7 cellular contexts compared by ENCODE assay signal in the genomic region with DNA sequence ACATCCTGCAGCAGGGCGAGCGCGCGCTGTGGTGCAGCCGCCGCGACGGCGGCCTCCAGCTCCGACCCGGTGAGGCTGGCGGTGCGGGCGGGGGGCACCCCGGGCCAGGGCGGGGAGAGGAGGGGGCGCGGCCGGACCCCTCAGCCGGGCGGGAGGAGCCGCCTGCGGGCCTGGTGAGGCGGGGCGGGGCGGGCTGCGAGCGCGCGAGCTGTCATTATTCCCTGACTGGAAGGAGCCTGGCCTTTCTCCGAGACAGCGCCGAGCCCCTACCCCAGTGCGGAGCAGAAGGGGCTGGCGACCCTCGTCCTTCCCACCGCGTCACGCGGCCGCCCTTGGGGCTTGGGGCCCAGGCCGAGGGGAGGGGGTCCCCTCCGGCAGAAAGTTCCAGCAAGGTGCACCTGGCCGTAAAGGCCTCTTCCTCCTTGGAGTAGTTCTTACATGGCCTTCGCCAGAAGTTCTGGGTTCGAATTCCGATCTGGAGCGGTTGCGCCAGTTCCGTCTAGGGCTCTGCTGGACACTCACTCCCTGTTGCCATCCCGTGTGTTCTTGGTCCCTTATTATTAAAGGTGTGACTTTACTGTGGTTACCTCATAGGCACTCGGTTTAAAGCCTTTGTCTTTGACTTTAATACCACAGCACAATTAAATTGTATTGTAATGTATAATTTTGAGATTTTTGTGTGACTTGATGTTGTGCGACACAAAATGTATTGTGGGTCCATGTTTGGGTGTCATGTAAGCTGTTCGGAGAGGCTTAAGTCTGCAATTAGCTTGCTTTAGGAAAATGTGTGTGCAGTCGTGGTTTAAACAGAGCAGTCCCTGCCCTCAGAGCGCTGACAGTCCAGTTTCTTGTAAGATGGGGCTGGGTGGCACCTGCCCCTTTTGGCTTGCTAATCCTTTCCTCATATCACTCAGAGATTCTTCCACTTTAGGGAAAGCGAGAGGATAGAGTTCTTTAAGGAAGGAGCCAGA. TPM values are rescaled to one million over a fixed set of nuclear protein-coding genes. Genes with fewer than 3 reads are reported as not detected.
DNase-seq lines count a peak whose midpoint lies in the region; ATAC-seq, FAIRE-seq and TF ChIP-seq lines count a peak whose summit lies in the region.

No MANE protein-coding gene starts in this region.

- peak overlapping the region; percentile 62 to 97 for H3K18ac ChIP-seq in mesenchymal stem cell (ENCODE audit: low read depth in 1 of 2, low read length in 2 of 2)

- H3K4me2 ChIP-seq in GM23338 (peak overlapping the region; percentile 94), OCI-LY3 (ENCODE audit: low read length) (peak overlapping the region; percentile 98), mesenchymal stem cell (ENCODE audit: low read length, poor library complexity, severe bottlenecking) (peak overlapping the region; percentile 100)

- H4K20me1 ChIP-seq in GM23338 (replicated peaks; ENCODE audit: insufficient read depth) (peaks cover 17% of the 10 kb centered on the region), OCI-LY3 (ENCODE audit: insufficient read depth, low read length) (peaks cover 9% of the 10 kb centered on the region; the same call in 1 of the 2 replicates)

- no peak overlapping the region for H2AK5ac ChIP-seq in mesenchymal stem cell (ENCODE audit: low read length, severe bottlenecking)

- no peak overlapping the region for H3K27ac Mint-ChIP-seq in GM23338

- no peak overlapping the region for H3K27ac ChIP-seq in GM23338 (ENCODE audit: low read depth)
- H3K27ac ChIP-seq in OCI-LY3 (ENCODE audit: low read length): peak overlapping the region; percentile 40; the same call in 1 of the 2 replicates
- no peak overlapping the region for H3K27ac ChIP-seq in mesenchymal stem cell (ENCODE audit: low read length, poor library complexity, severe bottlenecking)
- H3K27ac ChIP-seq in thoracic aorta: peak overlapping the region; percentile 84 to 93

- H3K9me3 ChIP-seq in OCI-LY3 (ENCODE audit: insufficient read depth, low read length) (no peaks in the 10 kb centered on the region), mesenchymal stem cell (ENCODE audit: control insufficient read depth, low read length) (no peaks in the 10 kb centered on the region), thoracic aorta (no peaks in the 10 kb centered on the region)

- H2BK12ac ChIP-seq in mesenchymal stem cell (ENCODE audit: low read length in 2 of 2): peak overlapping the region in 1 of 2 experiments; percentile 63

- H3K9ac ChIP-seq in OCI-LY3 (ENCODE audit: low read length) (peak overlapping the region; percentile 86), mesenchymal stem cell (ENCODE audit: low read length) (peak overlapping the region; percentile 83)

- H3K4ac ChIP-seq in mesenchymal stem cell (ENCODE audit: low read depth in 1 of 2, low read length in 2 of 2): peak overlapping the region in 1 of 2 experiments; percentile 73

- peak overlapping the region; percentile 93 for H3K4me3 ChIP-seq in GM23338
- H3K4me3 ChIP-seq in OCI-LY3 (ENCODE audit: low read length): peak overlapping the region; percentile 91
- H3K4me3 ChIP-seq in bronchial epithelial cell (ENCODE audit: low read depth, low read length): peak overlapping the region; percentile 61
- H3K4me3 ChIP-seq in mesenchymal stem cell (ENCODE audit: insufficient read depth in 1 of 2, low read depth in 1 of 2, low read length in 2 of 2): peak overlapping the region; percentile 93
- peak overlapping the region; percentile 83 for H3K4me3 ChIP-seq in thoracic aorta

- H3K9me3 Mint-ChIP-seq in GM23338: peaks cover 3% of the 10 kb centered on the region; the same call in 1 of the 3 replicates

- H3K36me3 Mint-ChIP-seq in GM23338 (ENCODE audit: low read depth): peaks cover 2% of the 10 kb centered on the region; the same call in 1 of the 3 replicates

- peak overlapping the region in 1 of 2 experiments; percentile 91 for H3K14ac ChIP-seq in mesenchymal stem cell (ENCODE audit: low read length in 2 of 2)

- H3K4me1 ChIP-seq in GM23338 (ENCODE audit: insufficient read depth) (peaks cover 34% of the 10 kb centered on the region), OCI-LY3 (ENCODE audit: low read length) (peaks cover 45% of the 10 kb centered on the region), mesenchymal stem cell (ENCODE audit: control insufficient read depth, insufficient read depth, low read depth, low read length) (peaks cover 16% of the 10 kb centered on the region), thoracic aorta (ENCODE audit: control insufficient read depth in 1 of 2, low read depth in 2 of 2) (peaks cover 14 to 25% of the 10 kb centered on the region in 2 donors)

- H3K23ac ChIP-seq in mesenchymal stem cell (ENCODE audit: low read length in 2 of 2): peak overlapping the region; percentile 60 to 97

- peaks cover 46% of the 10 kb centered on the region for H3K79me2 ChIP-seq in GM23338 (replicated peaks; ENCODE audit: insufficient read depth)
- peaks cover 24% of the 10 kb centered on the region for H3K79me2 ChIP-seq in OCI-LY3 (ENCODE audit: low read length)

- no peak overlapping the region for H2AFZ ChIP-seq in GM23338
- no peak overlapping the region for H2AFZ ChIP-seq in OCI-LY3 (ENCODE audit: low read depth, low read length)
- H2AFZ ChIP-seq in mesenchymal stem cell (ENCODE audit: low read depth, low read length): peak overlapping the region; percentile 94

- peaks cover 9% of the 10 kb centered on the region for H3K79me1 ChIP-seq in mesenchymal stem cell (replicated peaks; ENCODE audit: low read length, poor library complexity, severe bottlenecking)

- H3K27me3 Mint-ChIP-seq in GM23338 (ENCODE audit: insufficient read depth, low read depth, poor library complexity): peaks cover 5% of the 10 kb centered on the region

- FAIRE-seq in bronchial epithelial cell (lab: Jason Lieb, UNC): no peak

- no peaks in the 10 kb centered on the region for H3K9me2 ChIP-seq in GM23338 (ENCODE audit: insufficient read depth)

- peak; percentile 59 for ATAC-seq in GM23338
- ATAC-seq in thoracic aorta (ENCODE audit: insufficient number of reproducible peaks, low FRiP score, low read depth): no peak

- WGBS in mesenchymal stem cell: 13% methylated on average over 56 of the region's 57 CpGs

- H3K4me3 Mint-ChIP-seq in GM23338: peak overlapping the region; percentile 83

- no peak overlapping the region for H2BK15ac ChIP-seq in mesenchymal stem cell (ENCODE audit: low read depth, poor library complexity, severe bottlenecking)

- H2BK120ac ChIP-seq in mesenchymal stem cell (ENCODE audit: low read depth, low read length): peak overlapping the region; percentile 61

- H3K27me3 ChIP-seq in GM23338 (ENCODE audit: insufficient read depth) (no peaks in the 10 kb centered on the region), OCI-LY3 (ENCODE audit: low read depth, low read length) (no peaks in the 10 kb centered on the region), bronchial epithelial cell (ENCODE audit: control insufficient read depth, insufficient read depth, low read length) (no peaks in the 10 kb centered on the region), mesenchymal stem cell (ENCODE audit: control insufficient read depth in 1 of 2, insufficient read depth in 1 of 2, low read length in 2 of 2) (no peaks in the 10 kb centered on the region), thoracic aorta (replicated peaks; ENCODE audit: insufficient read depth) (no peaks in the 10 kb centered on the region)

- H4K91ac ChIP-seq in mesenchymal stem cell (ENCODE audit: low read length): no peak overlapping the region

- H3K4me1 Mint-ChIP-seq in GM23338: peaks cover 29% of the 10 kb centered on the region

- TF ChIP-seq CTCF in GM23338 (conservative IDR thresholded peaks at IDR 0.05; ENCODE audit: low read depth in 2 of 2) (no peak), OCI-LY3 (IDR thresholded peaks at IDR 0.05; ENCODE audit: low read depth, low read length) (no peak), bronchial epithelial cell (IDR thresholded peaks at IDR 0.05; ENCODE audit: insufficient read depth, low read length, severe bottlenecking) (no peak), thoracic aorta (IDR thresholded peaks at IDR 0.05) (no peak)

- DNase-seq in GM23338 (ENCODE audit: low spot score) (peak; percentile 67), bronchial epithelial cell (ENCODE audit: low read depth) (no peak), mesenchymal stem cell (no peak), thoracic aorta (ENCODE audit: low spot score) (no peak), UCSD-AML1 (lab: John Stamatoyannopoulos, UW; ENCODE audit: unreplicated experiment) (no peak), RPMI8226 (no peak)

- H4K8ac ChIP-seq in mesenchymal stem cell (ENCODE audit: low read length): no peak overlapping the region

- 0 out of 2 replicates have a peak, but pooled peaks cover 9% of the 10 kb centered on the region for H3F3A ChIP-seq in GM23338 (replicated peaks; ENCODE audit: low read depth)

- H2BK5ac ChIP-seq in mesenchymal stem cell (ENCODE audit: low read depth, low read length, poor library complexity, severe bottlenecking): peak overlapping the region; percentile 8

- no peaks in the 10 kb centered on the region for H3K36me3 ChIP-seq in GM23338 (ENCODE audit: insufficient read depth)
- H3K36me3 ChIP-seq in OCI-LY3 (replicated peaks; ENCODE audit: low read depth, low read length): no peaks in the 10 kb centered on the region
- H3K36me3 ChIP-seq in bronchial epithelial cell (ENCODE audit: control insufficient read depth, insufficient read depth, low read length): no peaks in the 10 kb centered on the region
- no peaks in the 10 kb centered on the region for H3K36me3 ChIP-seq in mesenchymal stem cell (ENCODE audit: control insufficient read depth in 1 of 2, insufficient read depth in 2 of 2, low read depth in 1 of 2, low read length in 2 of 2)
- no peaks in the 10 kb centered on the region for H3K36me3 ChIP-seq in thoracic aorta

TF ChIP-seq in GM23338, 12 proteins besides CTCF, POLR2A, EP300 and RAD21 (continues in another document):
- TF ChIP-seq CREB1 (CRISPR knock-in tag; IDR thresholded peaks at IDR 0.05; ENCODE audit: low read depth) (no peak), JUNB (IDR thresholded peaks at IDR 0.05; ENCODE audit: unreplicated experiment) (no peak), NANOG (IDR thresholded peaks at IDR 0.05; ENCODE audit: borderline replicate concordance) (no peak)
- TF ChIP-seq, protein P1, sequence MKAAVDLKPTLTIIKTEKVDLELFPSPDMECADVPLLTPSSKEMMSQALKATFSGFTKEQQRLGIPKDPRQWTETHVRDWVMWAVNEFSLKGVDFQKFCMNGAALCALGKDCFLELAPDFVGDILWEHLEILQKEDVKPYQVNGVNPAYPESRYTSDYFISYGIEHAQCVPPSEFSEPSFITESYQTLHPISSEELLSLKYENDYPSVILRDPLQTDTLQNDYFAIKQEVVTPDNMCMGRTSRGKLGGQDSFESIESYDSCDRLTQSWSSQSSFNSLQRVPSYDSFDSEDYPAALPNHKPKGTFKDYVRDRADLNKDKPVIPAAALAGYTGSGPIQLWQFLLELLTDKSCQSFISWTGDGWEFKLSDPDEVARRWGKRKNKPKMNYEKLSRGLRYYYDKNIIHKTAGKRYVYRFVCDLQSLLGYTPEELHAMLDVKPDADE (IDR thresholded peaks at IDR 0.05): no peak

RNA-seq across cellular contexts. Expression of a gene that starts 0.7 kb away (rescaled TPM):
- total RNA-seq in GM23338 (2014; rRNA removed; shearing (Covaris generic)): 80.3 and 86.0 TPM in 2 replicates
- 36.2 and 41.4 TPM in 2 replicates for polyA plus RNA-seq in GM23338 (2016; fragmentation: Nextera tagmentation; extraction: Ambion mirVana)
- 10.1 and 11.6 TPM in 2 replicates for total RNA-seq in bronchial epithelial cell
- 24.1 TPM for polyA plus RNA-seq in mesenchymal stem cell (2013, experiment 1 of 2)
- polyA plus RNA-seq in mesenchymal stem cell (2013, experiment 2 of 2): 25.7 TPM
- 10 to 100 TPM; 17.1 to 23.7 TPM for total RNA-seq in thoracic aorta

Comparison
In these comparisons a context has a peak if more than half of its experiments do, and no peak if none do; other contexts are left out.
1. H3K27ac ChIP-seq: peak in OCI-LY3 (single experiment) and thoracic aorta (2 of 2); none in GM23338 (single experiment) and mesenchymal stem cell (single experiment).
2. Peak in every context shown above with its lines, with median percentiles within 50 percentile points of each other: H3K4me2 ChIP-seq and H3K4me3 ChIP-seq.